In the genomic region with DNA sequence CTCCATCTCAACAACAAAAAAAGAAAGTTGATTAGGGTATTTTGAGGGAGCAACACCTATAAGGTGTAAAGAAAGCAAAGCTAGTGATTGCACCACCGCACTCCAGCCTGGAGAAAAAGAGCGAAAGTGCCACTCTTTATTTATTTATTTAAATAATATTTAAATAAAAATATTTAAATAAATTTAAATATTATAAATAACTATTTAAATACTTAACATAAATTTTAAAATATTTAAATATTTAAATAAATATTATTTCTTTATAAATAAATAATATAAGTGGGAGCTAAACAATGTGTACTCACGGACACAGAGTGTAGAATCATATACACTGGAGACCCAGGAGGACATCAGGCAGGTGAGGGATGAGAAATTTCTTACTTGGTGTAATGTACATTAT, we compare ENCODE assay signal across 18 cellular contexts.
"Had no signal": no experiment of that assay in that cellular context is flagged by ENCODE, and none has a peak within 500 bp of the region (broad histone marks: within the 10 kb centered on the region; RNA-seq: fewer than 3 reads in every experiment).

No MANE protein-coding gene starts in this region.

- FAIRE-seq: small intestine, urothelium cell line had no signal

- DNase-seq: nephron progenitor cell; nucleus accumbens; psoas muscle; right cardiac atrium; right lobe of liver; sigmoid colon; small intestine; stimulated activated CD4-positive, alpha-beta T cell treated with anti-CD3 and anti-CD28 coated beads, Interleukin-15, amount 100 ng/mL, for 24 hours; stimulated activated CD4-positive, alpha-beta T cell treated with anti-CD3 and anti-CD28 coated beads, Interleukin-2, amount 100 ng/mL, for 24 hours; stimulated activated CD4-positive, alpha-beta T cell treated with anti-CD3 and anti-CD28 coated beads, Interleukin-2, amount 100 ng/mL, for 48 hours; stimulated activated CD4-positive, alpha-beta T cell treated with anti-CD3 and anti-CD28 coated beads, Interleukin-4, amount 100 ng/mL, for 24 hours; stimulated activated naive B cell treated with anti-CD40 and anti-IgM and Interleukin-4, amounts not matched to agents 10 μg/mL and 1 μg/mL and 100 μg/mL, for 72 hours; stimulated activated naive CD4-positive, alpha-beta T cell treated with Interleukin-2 at 50 U/mL for 16 hours; stomach; thyroid gland; trophoblast cell; upper lobe of left lung had no signal
